Comparison of ENCODE assay signal across 16 cellular contexts in the genomic region with DNA sequence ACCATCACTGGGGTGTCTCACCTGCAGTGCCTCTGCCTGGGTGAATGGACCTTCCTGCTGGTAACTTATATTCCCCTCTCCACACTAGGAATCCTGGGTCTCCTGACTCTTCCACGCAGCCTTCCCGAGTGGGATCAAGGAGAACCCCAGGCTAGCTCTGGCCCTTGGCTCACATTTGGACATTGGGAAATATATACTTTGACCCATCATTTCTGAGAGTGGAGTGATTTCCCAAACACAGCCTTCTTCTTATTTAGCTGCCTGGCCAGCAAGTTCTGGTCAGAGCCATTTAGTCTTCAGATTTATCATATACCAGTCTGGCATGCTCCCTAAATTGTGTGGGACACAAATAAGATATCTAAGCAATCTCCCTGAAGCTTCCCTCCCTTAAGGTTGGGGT.
DNase-seq lines count a peak whose midpoint lies in the region; ATAC-seq and TF ChIP-seq lines count a peak whose summit lies in the region.
"Had no signal": no experiment of that assay in that cellular context is flagged by ENCODE, and none has a peak within 500 bp of the region (broad histone marks: within the 10 kb centered on the region; RNA-seq: fewer than 3 reads in every experiment).

No MANE protein-coding gene starts in this region.

- H3K27me3 Mint-ChIP-seq in activated B cell treated with CpG ODN at 0.5 μM for 24 hours: no peaks in the 10 kb centered on the region

- no peak overlapping the region for H3K4me3 ChIP-seq in right cardiac atrium (ENCODE audit: low read length)
- H3K4me3 ChIP-seq in right lobe of liver: no peak overlapping the region
- H3K4me3 ChIP-seq: body of pancreas, right atrium auricular region, suprapubic skin had no signal

- peaks cover 10% of the 10 kb centered on the region for H3K9me3 Mint-ChIP-seq in activated B cell treated with CpG ODN at 0.5 μM for 24 hours

- H3K9me3 ChIP-seq in right cardiac atrium (ENCODE audit: control insufficient read depth, low read length) (no peaks in the 10 kb centered on the region), right lobe of liver (no peaks in the 10 kb centered on the region)
- H3K9me3 ChIP-seq: body of pancreas, right atrium auricular region, suprapubic skin had no signal

- ATAC-seq in right cardiac atrium (peak in 1 of 2 donors; percentile 27), activated B cell treated with CpG ODN at 0.5 μM for 24 hours (ENCODE audit: low read depth) (no peak), right lobe of liver (peak; percentile 48 to 93 (median 76)), HG02623 (IDR thresholded peaks at IDR 0.05; ENCODE audit: unreplicated experiment) (no peak)
- ATAC-seq: body of pancreas had no signal

- peaks cover 1% of the 10 kb centered on the region for H3K4me1 Mint-ChIP-seq in activated B cell treated with CpG ODN at 0.5 μM for 24 hours

- H3K27ac Mint-ChIP-seq in activated B cell treated with CpG ODN at 0.5 μM for 24 hours: peak overlapping the region; percentile 68
- H3K27ac Mint-ChIP-seq: activated T-helper 2 cell treated with anti-CD3 and anti-CD28 coated beads, Interferon-gamma antibody, Interleukin-2, Interleukin-4, amounts not matched to agents 10 μg/mL and 5 μg/mL and 100 μg/mL, durations not matched to agents 14 hours and 24 hours and 36 hours had no signal

- no peak for TF ChIP-seq CTCF in activated B cell treated with CpG ODN at 0.5 μM for 24 hours (IDR thresholded peaks at IDR 0.05)
- TF ChIP-seq CTCF in right lobe of liver (IDR thresholded peaks at IDR 0.05): no peak

- H3K27me3 ChIP-seq in right cardiac atrium (ENCODE audit: control insufficient read depth, insufficient read depth): no peaks in the 10 kb centered on the region
- no peaks in the 10 kb centered on the region for H3K27me3 ChIP-seq in right lobe of liver
- H3K27me3 ChIP-seq: body of pancreas, right atrium auricular region, suprapubic skin had no signal

- CTCF ChIA-PET in activated B cell treated with CpG ODN at 0.5 μM for 24 hours (lab: Charles Lee): no interaction called here

- no peak overlapping the region for H3K4me3 Mint-ChIP-seq in activated B cell treated with CpG ODN at 0.5 μM for 24 hours

- POLR2A ChIA-PET in activated B cell treated with CpG ODN at 0.5 μM for 24 hours (lab: Charles Lee): no interaction called here

- 67% methylated on average over 2 of the region's 2 CpGs for WGBS in right cardiac atrium
- 47% methylated on average over 2 of the region's 2 CpGs for WGBS in right lobe of liver (ENCODE audit: insufficient coverage, low coverage, low lambda C conversion rate, missing lambda C conversion rate)

- H3K4me1 ChIP-seq in right cardiac atrium (ENCODE audit: control insufficient read depth, insufficient read depth, low read length) (peaks cover 3% of the 10 kb centered on the region), right lobe of liver (peaks cover 0 to 13% (median 0%) of the 10 kb centered on the region in 4 donors)
- H3K4me1 ChIP-seq: body of pancreas had no signal

- peaks cover 92% of the 10 kb centered on the region for H3K36me3 Mint-ChIP-seq in activated B cell treated with CpG ODN at 0.5 μM for 24 hours (ENCODE audit: low read depth)

- peaks cover 0 to 1% (median 0%) of the 10 kb centered on the region in 4 donors for H3K36me3 ChIP-seq in right lobe of liver
- H3K36me3 ChIP-seq: right atrium auricular region, suprapubic skin had no signal

- intact Hi-C loops in right cardiac atrium (cut with DNase I) (no loop called here), cardiac septum (cut with DNase I) (no loop called here), activated B cell treated with CpG ODN at 0.5 μM for 24 hours (cut with micrococcal nuclease) (no loop called here), right lobe of liver (cut with DNase I) (no loop called here)

- TF ChIP-seq POLR2A in right lobe of liver (IDR thresholded peaks at IDR 0.05): no peak

- DNase-seq in right cardiac atrium: peak in 1 of 3 donors; percentile 37
- DNase-seq in cardiac septum (ENCODE audit: low spot score): no peak
- DNase-seq in activated B cell treated with CpG ODN at 0.5 μM for 24 hours: no peak
- no peak for DNase-seq in right lobe of liver
- DNase-seq in NCI-H128 (lab: John Stamatoyannopoulos, UW; ENCODE audit: unreplicated experiment): no peak
- no peak for DNase-seq in activated CD4-positive, alpha-beta T cell treated with anti-CD3 and anti-CD28 coated beads, Interleukin-2, amount 50 U/mL, for 4 hours
- DNase-seq: activated CD4-positive, alpha-beta T cell treated with anti-CD3 and anti-CD28 coated beads, Interleukin-2, amount 50 U/mL, for 48 hours; HCEC 1CT; NCI-H2029; NCI-H524 treated with DMSO at 0.1 percent for 48 hours had no signal

- H3K27ac ChIP-seq in right cardiac atrium (ENCODE audit: low read length) (peak overlapping the region; percentile 34), right lobe of liver (peak overlapping the region in 1 of 3 donors; percentile 70), temporal lobe (ENCODE audit: low read depth, low read length) (peak overlapping the region; percentile 95)
- H3K27ac ChIP-seq: body of pancreas, right atrium auricular region, suprapubic skin had no signal

Comparison
In these comparisons a context has a peak if more than half of its experiments do, and no peak if none do; other contexts are left out.
1. ATAC-seq: peak in right lobe of liver (4 of 4); none in activated B cell treated with CpG ODN at 0.5 μM for 24 hours (single experiment) and HG02623 (single experiment).